ENCODE assay signal across 2 cellular contexts in genomic region chr4:14681330-14681729, GRCh38.
TF ChIP-seq lines count a peak whose summit lies in the region.

No MANE protein-coding gene starts in this region.

TF ChIP-seq in SK-N-SH, 30 proteins besides CTCF, POLR2A, EP300 and RAD21 (continued from another document):
- TF ChIP-seq MAX (IDR thresholded peaks at IDR 0.05; ENCODE audit: low read depth) (no peak), EZH2phosphoT487 (IDR thresholded peaks at IDR 0.05; ENCODE audit: borderline replicate concordance, low read depth) (no peak), GABPA (IDR thresholded peaks at IDR 0.05; ENCODE audit: low read depth) (no peak), YY1 (IDR thresholded peaks at IDR 0.05; ENCODE audit: low read depth) (no peak), USF1 (IDR thresholded peaks at IDR 0.05; ENCODE audit: borderline replicate concordance, low read depth) (no peak), RFX5 (IDR thresholded peaks at IDR 0.05; ENCODE audit: low read length) (no peak), GATA2 (CRISPR knock-in tag; IDR thresholded peaks at IDR 0.05) (no peak), TEAD4 (IDR thresholded peaks at IDR 0.05; ENCODE audit: borderline replicate concordance, insufficient read depth) (no peak)
TF ChIP-seq in SK-N-SH: peak in this region for 0.

TF ChIP-seq in SK-N-SH treated with all-trans-retinoic acid at 6 μM for 48 hours, 23 proteins besides CTCF, POLR2A, EP300 and RAD21 (continued from another document):
- TF ChIP-seq TSHZ2 (CRISPR knock-in tag; IDR thresholded peaks at IDR 0.05) (no peak), ZFP30 (CRISPR knock-in tag; IDR thresholded peaks at IDR 0.05) (no peak), TCF4 (CRISPR knock-in tag; IDR thresholded peaks at IDR 0.05; ENCODE audit: borderline replicate concordance) (no peak), GLIS3 (CRISPR knock-in tag; IDR thresholded peaks at IDR 0.05) (no peak)
TF ChIP-seq in SK-N-SH treated with all-trans-retinoic acid at 6 μM for 48 hours: peak in this region for 0.
